ENCODE assay signal across 14 cellular contexts in the genomic region with DNA sequence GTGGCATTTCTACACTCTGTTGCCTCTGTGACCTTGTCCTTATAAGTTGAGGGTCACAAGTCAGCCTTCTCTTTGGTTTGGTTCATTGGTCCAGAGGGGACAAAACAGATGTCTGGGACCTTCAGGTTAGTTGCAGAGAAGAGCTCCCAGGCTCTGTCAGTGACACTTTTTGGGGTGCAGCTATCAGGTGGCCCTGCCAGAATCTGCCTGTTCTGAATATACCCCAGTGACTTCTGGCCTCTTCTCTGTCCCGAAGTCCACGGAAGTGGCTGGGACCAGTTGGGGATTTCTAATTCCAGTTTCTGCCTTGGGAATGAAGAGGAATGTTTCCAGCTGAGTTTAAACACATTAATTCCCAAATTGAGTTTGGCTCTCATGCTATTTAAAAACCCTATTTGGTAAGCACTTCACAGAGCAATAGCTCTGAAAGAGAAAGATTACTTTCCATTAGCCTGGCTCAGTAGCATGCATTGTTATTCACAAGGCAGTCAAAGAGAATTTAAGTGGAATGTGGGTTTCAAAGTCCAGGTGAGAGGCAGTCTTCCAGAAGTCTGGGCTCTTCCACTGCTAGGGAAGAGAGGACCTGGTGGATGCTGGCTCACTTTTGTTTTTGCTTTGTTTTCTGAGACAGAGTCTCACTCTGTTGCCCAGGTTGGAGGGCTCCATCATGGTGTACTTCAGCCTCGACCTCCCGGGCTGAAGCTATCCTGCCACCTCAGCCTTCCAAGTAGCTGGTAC.
A peak's percentile ranks its signal among the peaks of the same experiment; 100 is the strongest.
DNase-seq lines count a peak whose midpoint lies in the region; ATAC-seq and TF ChIP-seq lines count a peak whose summit lies in the region.
"Had no signal": no experiment of that assay in that cellular context is flagged by ENCODE, and none has a peak within 500 bp of the region (broad histone marks: within the 10 kb centered on the region; RNA-seq: fewer than 3 reads in every experiment).

No MANE protein-coding gene starts in this region.

- H3K4me1 Mint-ChIP-seq in GM23338, result peaks cover 34% of the 10 kb centered on the region
- peaks cover 47% of the 10 kb centered on the region for H3K4me1 Mint-ChIP-seq in WTC11
- H3K4me1 Mint-ChIP-seq in mesothelial cell of epicardium, result peaks cover 21% of the 10 kb centered on the region
- H3K4me1 Mint-ChIP-seq: CD4-positive, alpha-beta memory T cell had no signal

- H3K4me1 ChIP-seq in GM23338 (ENCODE audit: insufficient read depth), result peaks cover 31% of the 10 kb centered on the region; the same call in 1 of the 2 replicates

- H3K36me3 ChIP-seq in GM23338 (ENCODE audit: insufficient read depth), result peaks cover 14% of the 10 kb centered on the region

- DNase-seq in GM23338 (ENCODE audit: low spot score) (peak; percentile 90), WTC11 (ENCODE audit: low spot score) (no peak), iPS DF 4.7 (ENCODE audit: extremely low read depth, low spot score) (peak; percentile 90), mesothelial cell of epicardium (ENCODE audit: low spot score in 2 of 2, unreplicated experiment in 2 of 2) (peak in 1 of 2 experiments; percentile 31), NCI-H1417 (lab: John Stamatoyannopoulos, UW) (no peak)
- DNase-seq in effector CD8-positive, alpha-beta T cell (lab: John Stamatoyannopoulos, UW), result no peak
- no peak for DNase-seq in stimulated activated CD4-positive, alpha-beta T cell treated with anti-CD3 and anti-CD28 coated beads, Interleukin-4, amount 100 ng/mL, for 24 hours
- DNase-seq: DMS153; NCI-H1417 treated with DMSO at 0.1 percent for 48 hours; NK-92 treated with Interleukin-12 subunit alpha and Interleukin-12 subunit beta, amount 100 ng/mL, for 24 hours; OCI-M1; Right ventricle myocardium superior had no signal

- peak overlapping the region; percentile 99 for H3K27ac ChIP-seq in GM23338 (ENCODE audit: low read depth)

- H3K4me3 Mint-ChIP-seq in GM23338 (peak overlapping the region; percentile 23; the same call in 1 of the 3 replicates), WTC11 (peak overlapping the region; percentile 5; the same call in 1 of the 2 replicates), mesothelial cell of epicardium (no peak overlapping the region)
- H3K4me3 Mint-ChIP-seq: CD4-positive, alpha-beta memory T cell had no signal

- H3F3A ChIP-seq in GM23338 (replicated peaks; ENCODE audit: low read depth), result peaks cover 12% of the 10 kb centered on the region; the same call in 1 of the 2 replicates

- CTCF ChIA-PET in WTC11 (lab: Charles Lee), result interaction anchor here (1.2 kb wide), 2 partner anchors 10 to 858 kb away, joined by 5 to 6 read pairs; no protein-coding TSS in a partner anchor

- H3K79me2 ChIP-seq in GM23338 (replicated peaks; ENCODE audit: insufficient read depth), result no peaks in the 10 kb centered on the region

- H2AFZ ChIP-seq in GM23338, result no peak overlapping the region

- no peaks in the 10 kb centered on the region for H4K20me1 ChIP-seq in GM23338 (replicated peaks; ENCODE audit: insufficient read depth)

- H3K36me3 Mint-ChIP-seq in GM23338 (ENCODE audit: low read depth) (peaks cover 40% of the 10 kb centered on the region), WTC11 (peaks cover 34% of the 10 kb centered on the region), mesothelial cell of epicardium (peaks cover 8% of the 10 kb centered on the region)
- H3K36me3 Mint-ChIP-seq: CD4-positive, alpha-beta memory T cell had no signal

- ATAC-seq in GM23338 (peak; percentile 95), WTC11 (peak; percentile 91)
- ATAC-seq: GM12878 had no signal

- no peak overlapping the region for H3K4me3 ChIP-seq in GM23338
- H3K4me3 ChIP-seq: GM12878 had no signal

- TF ChIP-seq CTCF in GM23338 (conservative IDR thresholded peaks at IDR 0.05; ENCODE audit: low read depth in 2 of 2) (no peak), WTC11 (IDR thresholded peaks at IDR 0.05) (no peak), mesothelial cell of epicardium (IDR thresholded peaks at IDR 0.05; ENCODE audit: unreplicated experiment) (no peak)

- H3K27me3 ChIP-seq in GM23338 (ENCODE audit: insufficient read depth), result no peaks in the 10 kb centered on the region

- 0 out of 2 replicates have a peak, but pooled peaks cover 2% of the 10 kb centered on the region for H3K9me2 ChIP-seq in GM23338 (ENCODE audit: insufficient read depth)

- POLR2A ChIA-PET in WTC11 (lab: Charles Lee), result interaction anchor here (0.6 kb wide), 1 partner anchor 104 kb away, joined by 5 read pairs; no protein-coding TSS in a partner anchor

- H3K27me3 Mint-ChIP-seq in GM23338 (ENCODE audit: insufficient read depth, low read depth, poor library complexity) (peaks cover 12% of the 10 kb centered on the region), WTC11 (ENCODE audit: low read depth) (peaks cover 4% of the 10 kb centered on the region; the same call in 1 of the 2 replicates), mesothelial cell of epicardium (ENCODE audit: low read depth) (peaks cover 4% of the 10 kb centered on the region)
- H3K27me3 Mint-ChIP-seq: CD4-positive, alpha-beta memory T cell had no signal

- peaks cover 47% of the 10 kb centered on the region for H3K9me3 Mint-ChIP-seq in GM23338
- peaks cover 38% of the 10 kb centered on the region for H3K9me3 Mint-ChIP-seq in WTC11
- peaks cover 24% of the 10 kb centered on the region for H3K9me3 Mint-ChIP-seq in mesothelial cell of epicardium

- H3K27ac Mint-ChIP-seq in GM23338 (peak overlapping the region; percentile 96), WTC11 (peak overlapping the region; percentile 99), mesothelial cell of epicardium (peak overlapping the region; percentile 37)
- H3K27ac Mint-ChIP-seq: CD4-positive, alpha-beta memory T cell had no signal

- H3K4me2 ChIP-seq in GM23338, result peak overlapping the region; percentile 26

TF ChIP-seq in WTC11, 78 proteins besides CTCF, POLR2A, EP300 and RAD21 (continues in another document):
- TF ChIP-seq TCF7 (CRISPR knock-in tag; IDR thresholded peaks at IDR 0.05; ENCODE audit: low read depth) (no peak), ELF4 (CRISPR knock-in tag; IDR thresholded peaks at IDR 0.05; ENCODE audit: low read depth) (no peak), GTF2I (CRISPR knock-in tag; conservative IDR thresholded peaks at IDR 0.05) (peak; percentile 56; the same call in 1 of the 2 replicates), GABPB1 (CRISPR knock-in tag; IDR thresholded peaks at IDR 0.05) (no peak), HMGA2 (CRISPR knock-in tag; IDR thresholded peaks at IDR 0.05) (no peak), EMX1 (CRISPR knock-in tag; IDR thresholded peaks at IDR 0.05) (no peak), ZNF121 (CRISPR knock-in tag; IDR thresholded peaks at IDR 0.05) (peak; percentile 98), ATF1 (CRISPR knock-in tag; IDR thresholded peaks at IDR 0.05) (no peak), ESRRA (CRISPR knock-in tag; IDR thresholded peaks at IDR 0.05; ENCODE audit: borderline replicate concordance) (no peak), IRF2 (CRISPR knock-in tag; IDR thresholded peaks at IDR 0.05; ENCODE audit: borderline replicate concordance, low read depth) (no peak), MYBL2 (CRISPR knock-in tag; IDR thresholded peaks at IDR 0.05) (no peak), ZNF263 (CRISPR knock-in tag; IDR thresholded peaks at IDR 0.05; ENCODE audit: low read depth) (no peak), FOXK1 (CRISPR knock-in tag; IDR thresholded peaks at IDR 0.05) (no peak), TEAD1 (CRISPR knock-in tag; IDR thresholded peaks at IDR 0.05) (peak; percentile 60; the same call in 1 of the 2 replicates)
- TF ChIP-seq, protein P1, sequence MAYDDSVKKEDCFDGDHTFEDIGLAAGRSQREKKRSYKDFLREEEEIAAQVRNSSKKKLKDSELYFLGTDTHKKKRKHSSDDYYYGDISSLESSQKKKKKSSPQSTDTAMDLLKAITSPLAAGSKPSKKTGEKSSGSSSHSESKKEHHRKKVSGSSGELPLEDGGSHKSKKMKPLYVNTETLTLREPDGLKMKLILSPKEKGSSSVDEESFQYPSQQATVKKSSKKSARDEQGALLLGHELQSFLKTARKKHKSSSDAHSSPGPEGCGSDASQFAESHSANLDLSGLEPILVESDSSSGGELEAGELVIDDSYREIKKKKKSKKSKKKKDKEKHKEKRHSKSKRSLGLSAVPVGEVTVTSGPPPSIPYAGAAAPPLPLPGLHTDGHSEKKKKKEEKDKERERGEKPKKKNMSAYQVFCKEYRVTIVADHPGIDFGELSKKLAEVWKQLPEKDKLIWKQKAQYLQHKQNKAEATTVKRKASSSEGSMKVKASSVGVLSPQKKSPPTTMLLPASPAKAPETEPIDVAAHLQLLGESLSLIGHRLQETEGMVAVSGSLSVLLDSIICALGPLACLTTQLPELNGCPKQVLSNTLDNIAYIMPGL (CRISPR knock-in tag; IDR thresholded peaks at IDR 0.05), result no peak
- TF ChIP-seq, protein P2, sequence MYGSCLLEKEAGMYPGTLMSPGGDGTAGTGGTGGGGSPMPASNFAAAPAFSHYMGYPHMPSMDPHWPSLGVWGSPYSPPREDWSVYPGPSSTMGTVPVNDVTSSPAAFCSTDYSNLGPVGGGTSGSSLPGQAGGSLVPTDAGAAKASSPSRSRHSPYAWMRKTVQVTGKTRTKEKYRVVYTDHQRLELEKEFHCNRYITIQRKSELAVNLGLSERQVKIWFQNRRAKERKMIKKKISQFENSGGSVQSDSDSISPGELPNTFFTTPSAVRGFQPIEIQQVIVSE (CRISPR knock-in tag; IDR thresholded peaks at IDR 0.05; ENCODE audit: borderline replicate concordance), result no peak
- TF ChIP-seq, protein P3, sequence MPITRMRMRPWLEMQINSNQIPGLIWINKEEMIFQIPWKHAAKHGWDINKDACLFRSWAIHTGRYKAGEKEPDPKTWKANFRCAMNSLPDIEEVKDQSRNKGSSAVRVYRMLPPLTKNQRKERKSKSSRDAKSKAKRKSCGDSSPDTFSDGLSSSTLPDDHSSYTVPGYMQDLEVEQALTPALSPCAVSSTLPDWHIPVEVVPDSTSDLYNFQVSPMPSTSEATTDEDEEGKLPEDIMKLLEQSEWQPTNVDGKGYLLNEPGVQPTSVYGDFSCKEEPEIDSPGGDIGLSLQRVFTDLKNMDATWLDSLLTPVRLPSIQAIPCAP (CRISPR knock-in tag; IDR thresholded peaks at IDR 0.05), result no peak

Comparison
In these comparisons a context has a peak if more than half of its experiments do, and no peak if none do; other contexts are left out.
1. DNase-seq: peak in GM23338 (single experiment) and iPS DF 4.7 (single experiment); none in WTC11 (single experiment), effector CD8-positive, alpha-beta T cell (single experiment), stimulated activated CD4-positive, alpha-beta T cell treated with anti-CD3 and anti-CD28 coated beads, Interleukin-4, amount 100 ng/mL, for 24 hours (single experiment) and NCI-H1417 (0 of 3).
2. H3K27ac Mint-ChIP-seq: peak in every context shown above with its lines; median percentile 99 in WTC11; 96 in GM23338; 37 in mesothelial cell of epicardium.